In genomic region chr4:100868281-100868680, GRCh38 we compare ENCODE assay signal across 8 cellular contexts.
DNase-seq lines count a peak whose midpoint lies in the region; ATAC-seq and TF ChIP-seq lines count a peak whose summit lies in the region.
"Not testable (repeated sequence)": the region's sequence is repeated elsewhere in the genome, so short reads cannot be mapped to it uniquely, and the experiment has no call there.

No MANE protein-coding gene starts in this region.

- not testable (repeated sequence) for H3K4me3 ChIP-seq in epithelial cell of esophagus (ENCODE audit: low read length); lower lobe of right lung; stomach

- not testable (repeated sequence) for H3K36me3 ChIP-seq in lower lobe of right lung, stomach

- intact Hi-C loops in lower lobe of right lung (cut with DNase I); stomach (cut with DNase I; ENCODE audit: low total_unique reads): not testable (repeated sequence)

- ATAC-seq in lower lobe of right lung: not testable (repeated sequence)

- H3K4me1 ChIP-seq in lower lobe of right lung, stomach: not testable (repeated sequence)

- H3K9me3 ChIP-seq in lower lobe of right lung, stomach: not testable (repeated sequence)

- not testable (repeated sequence) for TF ChIP-seq POLR2A in stomach (IDR thresholded peaks at IDR 0.05)

- not testable (repeated sequence) for H3K27me3 ChIP-seq in lower lobe of right lung (ENCODE audit: low read depth); stomach

- TF ChIP-seq EP300 in stomach (IDR thresholded peaks at IDR 0.05): not testable (repeated sequence)

- DNase-seq in DMS53 treated with DMSO at 0.1 percent for 48 hours (lab: John Stamatoyannopoulos, UW; ENCODE audit: unreplicated experiment) (peak; percentile 76), NCI-H1105 (lab: John Stamatoyannopoulos, UW) (peak; percentile 36), NCI-H2107 (lab: John Stamatoyannopoulos, UW) (peak; percentile 2), NCI-H526 (lab: John Stamatoyannopoulos, UW) (peak; percentile 47 to 64), SHP77 (lab: John Stamatoyannopoulos, UW) (peak; percentile 78 to 81), epithelial cell of esophagus (ENCODE audit: low read depth) (peak; percentile 49), lower lobe of right lung (peak; percentile 47), stomach (peak; percentile 49)

- WGBS in stomach, 5 donors: 23 to 46% (median 27%) methylated on average over 4 of the region's 4 CpGs

- H3K27ac ChIP-seq in lower lobe of right lung, stomach: not testable (repeated sequence)

- not testable (repeated sequence) for TF ChIP-seq CTCF in epithelial cell of esophagus (IDR thresholded peaks at IDR 0.05; ENCODE audit: insufficient read depth, low read depth, low read length, missing control alignments); lower lobe of right lung (IDR thresholded peaks at IDR 0.05); stomach (IDR thresholded peaks at IDR 0.05)

Comparison
In these comparisons a context has a peak if more than half of its experiments do, and no peak if none do; other contexts are left out.
1. DNase-seq: peak in every context shown above with its lines; median percentile 80 in SHP77; 76 in DMS53 treated with DMSO at 0.1 percent for 48 hours; 56 in NCI-H526; 49 in epithelial cell of esophagus; 49 in stomach; 47 in lower lobe of right lung; 36 in NCI-H1105; 2 in NCI-H2107.